Comparison of ENCODE assay signal across 7 cellular contexts in the genomic region with DNA sequence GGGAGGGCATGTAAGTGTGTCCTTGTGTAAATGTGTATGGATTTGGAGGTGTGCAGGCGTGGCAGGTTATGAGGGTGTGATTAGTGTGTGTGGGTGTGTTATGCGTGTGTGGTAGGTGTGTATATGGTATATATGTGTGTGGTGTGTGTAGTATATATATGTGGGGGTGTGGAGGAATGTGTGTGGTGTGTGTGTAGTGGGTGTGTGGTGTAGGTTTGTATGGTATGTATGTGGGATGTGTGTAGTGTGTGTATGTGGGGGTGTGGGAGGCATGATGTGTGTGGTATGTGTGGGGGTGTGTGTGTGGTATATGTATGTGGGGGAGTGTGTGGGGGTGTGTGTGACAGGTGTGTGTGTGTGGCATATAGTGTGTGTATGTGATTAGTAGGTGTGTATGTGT.
"Had no signal": no experiment of that assay in that cellular context is flagged by ENCODE, and none has a peak within 500 bp of the region (broad histone marks: within the 10 kb centered on the region; RNA-seq: fewer than 3 reads in every experiment).

No MANE protein-coding gene starts in this region.

- ATAC-seq: HCT116 had no signal

- FAIRE-seq: H54 had no signal

- H2AFZ ChIP-seq: GM23248 had no signal

- H3K4me3 ChIP-seq: GM23248, HAP-1 had no signal

- H3K9me3 Mint-ChIP-seq: IgD-negative memory B cell had no signal

- H3K36me3 ChIP-seq: HAP-1 had no signal

- H3K36me3 Mint-ChIP-seq: IgD-negative memory B cell had no signal

- H3K27ac ChIP-seq: GM23248 had no signal

- H3K4me3 Mint-ChIP-seq: IgD-negative memory B cell had no signal

- DNase-seq: GM23248, GOT3, KBM-7 had no signal

- H3K9ac ChIP-seq: GM23248 had no signal

- H3K27ac Mint-ChIP-seq: IgD-negative memory B cell had no signal

- H3K4me1 ChIP-seq: HAP-1 had no signal

- H3K9me3 ChIP-seq: HAP-1 had no signal
